In the genomic region with DNA sequence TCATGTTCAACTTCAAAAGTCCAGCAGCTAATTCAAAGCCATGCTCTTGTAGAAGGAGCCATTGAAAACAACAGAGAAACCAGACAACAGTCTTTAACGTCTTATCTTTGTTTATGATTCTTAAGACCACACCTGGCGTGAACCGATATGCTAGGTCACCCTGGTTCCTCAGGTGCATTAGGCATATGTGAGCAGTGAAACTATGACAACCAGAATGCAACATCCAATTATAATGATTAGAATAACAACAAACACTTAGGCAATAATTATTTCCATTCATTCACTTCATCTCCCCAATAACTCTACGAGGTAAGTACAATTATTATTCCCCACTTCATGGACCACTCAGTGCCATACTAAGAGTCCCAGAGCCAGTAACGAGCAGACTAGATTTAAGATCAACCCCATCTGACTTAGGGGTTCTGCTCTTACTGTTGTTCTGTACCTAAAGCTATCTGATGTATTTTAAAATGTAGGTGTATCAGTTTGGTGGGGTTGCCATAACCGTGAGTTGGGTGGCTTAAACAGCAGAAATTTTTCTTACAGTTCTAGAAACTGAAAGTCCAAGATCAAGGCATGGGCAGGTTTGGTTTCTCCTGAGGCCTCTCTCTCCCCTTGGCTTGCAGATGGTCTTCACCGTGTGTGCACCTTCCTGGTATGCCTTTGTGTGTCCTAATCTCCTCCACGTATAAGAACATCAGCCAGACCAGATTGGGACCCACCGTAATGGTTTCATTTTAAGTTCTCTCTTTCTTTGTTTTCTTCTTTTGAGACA, we compare ENCODE assay signal across 22 cellular contexts.
DNase-seq lines count a peak whose midpoint lies in the region; ATAC-seq lines count a peak whose summit lies in the region.
"Had no signal": no experiment of that assay in that cellular context is flagged by ENCODE, and none has a peak within 500 bp of the region (broad histone marks: within the 10 kb centered on the region; RNA-seq: fewer than 3 reads in every experiment).

No MANE protein-coding gene starts in this region.

- ATAC-seq in stimulated activated naive CD8-positive, alpha-beta T cell treated with anti-CD3 and anti-CD28 coated beads, Interleukin-15, Interleukin-2, amounts not matched to agents 100 U/mL and 50 U/mL, for 24 hours: no peak
- ATAC-seq in activated naive CD8-positive, alpha-beta T cell treated with anti-CD3 and anti-CD28 coated beads, Interleukin-2, amount 50 U/mL, for 24 hours: no peak
- no peak for ATAC-seq in HG03571 (IDR thresholded peaks at IDR 0.05; ENCODE audit: unreplicated experiment)
- ATAC-seq: Panc1, sciatic nerve had no signal

- H3K27me3 Mint-ChIP-seq in stimulated activated naive CD8-positive, alpha-beta T cell treated with anti-CD3 and anti-CD28 coated beads, Interleukin-15, Interleukin-2, amounts not matched to agents 100 ng/mL and 50 ng/mL, for 24 hours: no peaks in the 10 kb centered on the region
- no peaks in the 10 kb centered on the region for H3K27me3 Mint-ChIP-seq in activated naive CD8-positive, alpha-beta T cell treated with anti-CD3 and anti-CD28 coated beads, Interleukin-2, amount 50 U/mL, for 24 hours
- H3K27me3 Mint-ChIP-seq: activated B cell treated with CpG ODN at 0.5 μM for 24 hours, memory B cell had no signal

- peaks cover 11% of the 10 kb centered on the region for H3K9me3 Mint-ChIP-seq in stimulated activated naive CD8-positive, alpha-beta T cell treated with anti-CD3 and anti-CD28 coated beads, Interleukin-15, Interleukin-2, amounts not matched to agents 100 ng/mL and 50 ng/mL, for 24 hours
- peaks cover 14% of the 10 kb centered on the region for H3K9me3 Mint-ChIP-seq in activated naive CD8-positive, alpha-beta T cell treated with anti-CD3 and anti-CD28 coated beads, Interleukin-2, amount 50 U/mL, for 24 hours

- peaks cover 23% of the 10 kb centered on the region for H3K4me1 Mint-ChIP-seq in stimulated activated naive CD8-positive, alpha-beta T cell treated with anti-CD3 and anti-CD28 coated beads, Interleukin-15, Interleukin-2, amounts not matched to agents 100 ng/mL and 50 ng/mL, for 24 hours (ENCODE audit: low read depth)
- peaks cover 26% of the 10 kb centered on the region for H3K4me1 Mint-ChIP-seq in activated naive CD8-positive, alpha-beta T cell treated with anti-CD3 and anti-CD28 coated beads, Interleukin-2, amount 50 U/mL, for 24 hours
- H3K4me1 Mint-ChIP-seq: activated B cell treated with CpG ODN at 0.5 μM for 24 hours, memory B cell had no signal

- DNase-seq in NCI-H1417 (lab: John Stamatoyannopoulos, UW): peak in 2 of 3 experiments; percentile 22 to 72
- DNase-seq in NCI-H1417 treated with DMSO at 0.1 percent for 48 hours (lab: John Stamatoyannopoulos, UW): no peak
- DNase-seq in stimulated activated naive CD8-positive, alpha-beta T cell treated with anti-CD3 and anti-CD28 coated beads, Interleukin-15, Interleukin-2, amounts not matched to agents 100 U/mL and 50 U/mL, for 24 hours: no peak
- no peak for DNase-seq in activated naive CD8-positive, alpha-beta T cell treated with anti-CD3 and anti-CD28 coated beads, Interleukin-2, amount 50 U/mL, for 24 hours
- no peak for DNase-seq in NCI-H82 treated with DMSO at 0.1 percent for 48 hours (lab: John Stamatoyannopoulos, UW; ENCODE audit: unreplicated experiment)
- no peak for DNase-seq in NCI-H2171 treated with DMSO at 0.1 percent for 48 hours (lab: John Stamatoyannopoulos, UW)
- DNase-seq: activated B cell treated with CpG ODN at 0.5 μM for 24 hours; amygdala; Calu3; caudate nucleus; effector CD4-positive, alpha-beta T cell; esophagus squamous epithelium; KG1; NCI-H82; SJCRH30; stimulated activated naive CD4-positive, alpha-beta T cell treated with Interleukin-2 at 50 U/mL for 16 hours had no signal

- H3K36me3 Mint-ChIP-seq in stimulated activated naive CD8-positive, alpha-beta T cell treated with anti-CD3 and anti-CD28 coated beads, Interleukin-15, Interleukin-2, amounts not matched to agents 100 ng/mL and 50 ng/mL, for 24 hours (ENCODE audit: low read depth): peaks cover 11% of the 10 kb centered on the region
- peaks cover 12% of the 10 kb centered on the region for H3K36me3 Mint-ChIP-seq in activated naive CD8-positive, alpha-beta T cell treated with anti-CD3 and anti-CD28 coated beads, Interleukin-2, amount 50 U/mL, for 24 hours (ENCODE audit: low read depth)
- H3K36me3 Mint-ChIP-seq: type B pancreatic cell had no signal

- H3K27ac Mint-ChIP-seq in stimulated activated naive CD8-positive, alpha-beta T cell treated with anti-CD3 and anti-CD28 coated beads, Interleukin-15, Interleukin-2, amounts not matched to agents 100 ng/mL and 50 ng/mL, for 24 hours: peak overlapping the region; percentile 38
- peak overlapping the region; percentile 75 for H3K27ac Mint-ChIP-seq in activated naive CD8-positive, alpha-beta T cell treated with anti-CD3 and anti-CD28 coated beads, Interleukin-2, amount 50 U/mL, for 24 hours
- H3K27ac Mint-ChIP-seq: activated B cell treated with CpG ODN at 0.5 μM for 24 hours, memory B cell, type B pancreatic cell had no signal

- H3K4me3 Mint-ChIP-seq in stimulated activated naive CD8-positive, alpha-beta T cell treated with anti-CD3 and anti-CD28 coated beads, Interleukin-15, Interleukin-2, amounts not matched to agents 100 ng/mL and 50 ng/mL, for 24 hours: peak overlapping the region; percentile 5
- H3K4me3 Mint-ChIP-seq in activated naive CD8-positive, alpha-beta T cell treated with anti-CD3 and anti-CD28 coated beads, Interleukin-2, amount 50 U/mL, for 24 hours: peak overlapping the region; percentile 58
- H3K4me3 Mint-ChIP-seq: activated B cell treated with CpG ODN at 0.5 μM for 24 hours, memory B cell, type B pancreatic cell had no signal

Comparison
In these comparisons a context has a peak if more than half of its experiments do, and no peak if none do; other contexts are left out.
1. DNase-seq: peak in NCI-H1417 (2 of 3); none in NCI-H1417 treated with DMSO at 0.1 percent for 48 hours (single experiment), stimulated activated naive CD8-positive, alpha-beta T cell treated with anti-CD3 and anti-CD28 coated beads, Interleukin-15, Interleukin-2, amounts not matched to agents 100 U/mL and 50 U/mL, for 24 hours (single experiment), activated naive CD8-positive, alpha-beta T cell treated with anti-CD3 and anti-CD28 coated beads, Interleukin-2, amount 50 U/mL, for 24 hours (single experiment), NCI-H82 treated with DMSO at 0.1 percent for 48 hours (single experiment) and NCI-H2171 treated with DMSO at 0.1 percent for 48 hours (single experiment).